In the genomic region with DNA sequence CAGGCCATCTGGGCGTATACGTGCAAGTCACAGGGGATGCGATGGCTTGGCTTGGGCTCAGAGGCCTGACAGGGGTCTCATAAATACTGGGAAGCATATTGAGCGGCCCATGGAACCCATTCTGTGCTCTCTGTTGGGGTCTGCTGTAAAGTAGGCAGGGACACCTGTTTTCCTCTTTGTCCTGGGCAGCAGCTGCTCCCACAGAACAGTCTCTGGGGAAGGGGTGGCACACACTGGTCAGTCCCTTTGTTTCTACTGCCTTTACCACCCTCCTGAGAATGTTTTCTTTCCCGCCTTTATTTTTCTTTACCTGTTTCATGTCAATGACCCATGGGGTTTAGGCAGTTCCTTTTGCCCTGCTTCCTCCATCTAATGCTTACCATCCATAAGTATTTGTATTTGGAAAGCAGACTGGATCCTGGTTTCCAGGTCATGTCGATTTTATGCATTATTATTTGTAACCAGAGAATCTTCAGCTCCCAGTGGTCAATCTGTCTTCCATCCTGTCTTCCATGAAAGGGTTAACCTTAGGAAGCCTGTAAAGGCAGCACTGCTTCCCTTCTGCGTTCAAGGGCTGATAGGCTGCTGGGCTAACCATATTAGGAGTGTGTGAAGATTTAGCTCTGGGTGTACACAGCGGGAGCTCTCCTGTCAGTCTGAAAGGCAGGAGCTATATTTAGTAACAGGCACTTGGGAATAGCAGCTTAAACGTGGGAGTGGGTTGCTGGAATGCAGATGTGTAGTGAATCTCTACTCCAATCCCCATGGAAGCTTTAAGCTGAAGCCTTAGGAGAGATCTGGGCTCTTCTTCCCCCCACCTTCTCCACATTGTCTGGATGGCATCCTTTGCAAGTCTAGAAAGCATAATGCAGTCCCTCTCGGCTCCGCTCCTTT, we compare ENCODE assay signal across 9 cellular contexts.
DNase-seq lines count a peak whose midpoint lies in the region; ATAC-seq and TF ChIP-seq lines count a peak whose summit lies in the region.
"Had no signal": no experiment of that assay in that cellular context is flagged by ENCODE, and none has a peak within 500 bp of the region (broad histone marks: within the 10 kb centered on the region; RNA-seq: fewer than 3 reads in every experiment).

No MANE protein-coding gene starts in this region.

- H3K4me1 Mint-ChIP-seq in mesothelial cell of epicardium, result peaks cover 22% of the 10 kb centered on the region

- no peak overlapping the region for H3K4me3 ChIP-seq in AG10803 (ENCODE audit: low read length)
- H3K4me3 ChIP-seq in coronary artery, result peak overlapping the region; percentile 19

- H3K27ac ChIP-seq in coronary artery, result peak overlapping the region; percentile 29 to 71

- H3K27me3 Mint-ChIP-seq in mesothelial cell of epicardium (ENCODE audit: low read depth), result no peaks in the 10 kb centered on the region

- no peaks in the 10 kb centered on the region for H3K36me3 Mint-ChIP-seq in mesothelial cell of epicardium

- H3K4me3 Mint-ChIP-seq in mesothelial cell of epicardium, result peak overlapping the region; percentile 25

- TF ChIP-seq CTCF in AG10803 (conservative IDR thresholded peaks at IDR 0.05; ENCODE audit: low read length) (no peak), coronary artery (IDR thresholded peaks at IDR 0.05) (no peak), mesothelial cell of epicardium (IDR thresholded peaks at IDR 0.05; ENCODE audit: unreplicated experiment) (no peak)

- DNase-seq in AG10803 (ENCODE audit: low read depth) (peak; percentile 18), NCI-H1694 (lab: John Stamatoyannopoulos, UW) (peak; percentile 36), coronary artery (ENCODE audit: low spot score) (no peak), mesothelial cell of epicardium (ENCODE audit: low spot score in 2 of 2, unreplicated experiment in 2 of 2) (peak in 1 of 2 experiments; percentile 48), 8988T (no peak)
- no peak for DNase-seq in stimulated activated CD4-positive, alpha-beta T cell treated with anti-CD3 and anti-CD28 coated beads, Interleukin-4, amount 100 ng/mL, for 1 hour
- DNase-seq: NCI-H1436 treated with DMSO at 0.1 percent for 48 hours had no signal

- ATAC-seq in HG02884 (IDR thresholded peaks at IDR 0.05; ENCODE audit: unreplicated experiment), result no peak
- ATAC-seq in HG02973 (IDR thresholded peaks at IDR 0.05; ENCODE audit: unreplicated experiment), result no peak

- peak overlapping the region; percentile 88 for H3K27ac Mint-ChIP-seq in mesothelial cell of epicardium

- peaks cover 10% of the 10 kb centered on the region for H3K9me3 Mint-ChIP-seq in mesothelial cell of epicardium

Comparison
In these comparisons a context has a peak if more than half of its experiments do, and no peak if none do; other contexts are left out.
1. DNase-seq: peak in AG10803 (single experiment) and NCI-H1694 (single experiment); none in coronary artery (single experiment), stimulated activated CD4-positive, alpha-beta T cell treated with anti-CD3 and anti-CD28 coated beads, Interleukin-4, amount 100 ng/mL, for 1 hour (single experiment) and 8988T (single experiment).